Comparison of ENCODE assay signal across 8 cellular contexts in genomic region chr5:76175051-76175666, GRCh38.
DNase-seq lines count a peak whose midpoint lies in the region; ATAC-seq and TF ChIP-seq lines count a peak whose summit lies in the region.

No MANE protein-coding gene starts in this region.

- peak overlapping the region in 7 of 10 donors; percentile 30 to 70 (median 52) for H3K4me3 Mint-ChIP-seq in naive thymus-derived CD4-positive, alpha-beta T cell
- H3K4me3 Mint-ChIP-seq in type B pancreatic cell, result no peak overlapping the region

- H3K4me3 ChIP-seq in naive thymus-derived CD4-positive, alpha-beta T cell (ENCODE audit: low read length), result no peak overlapping the region

- CTCF ChIA-PET in naive thymus-derived CD4-positive, alpha-beta T cell (lab: Charles Lee), result interaction anchor here (0.6 to 2.4 kb wide), 6 partner anchors 8 to 1632 kb away, joined by 3 to 11 read pairs (median 4); no protein-coding TSS in a partner anchor

- no peak overlapping the region for H3K27ac Mint-ChIP-seq in naive thymus-derived CD4-positive, alpha-beta T cell
- no peak overlapping the region for H3K27ac Mint-ChIP-seq in type B pancreatic cell

- POLR2A ChIA-PET in naive thymus-derived CD4-positive, alpha-beta T cell (lab: Charles Lee), result no interaction called here

- H3K9me3 Mint-ChIP-seq in naive thymus-derived CD4-positive, alpha-beta T cell, result no peaks in the 10 kb centered on the region
- no peaks in the 10 kb centered on the region for H3K9me3 Mint-ChIP-seq in type B pancreatic cell

- no peaks in the 10 kb centered on the region for H3K27me3 ChIP-seq in naive thymus-derived CD4-positive, alpha-beta T cell (ENCODE audit: control insufficient read depth in 2 of 2, insufficient read depth in 2 of 2, low read length in 2 of 2)

- peaks cover 4 to 16% of the 10 kb centered on the region in 2 donors for H3K4me1 ChIP-seq in naive thymus-derived CD4-positive, alpha-beta T cell (ENCODE audit: control insufficient read depth in 2 of 2, insufficient read depth in 2 of 2, low read length in 2 of 2)

- H3K36me3 Mint-ChIP-seq in naive thymus-derived CD4-positive, alpha-beta T cell, result no peaks in the 10 kb centered on the region
- H3K36me3 Mint-ChIP-seq in type B pancreatic cell, result no peaks in the 10 kb centered on the region

- DNase-seq in NCI-H2081 (lab: John Stamatoyannopoulos, UW) (peak; percentile 38 to 39), NCI-H2081 treated with DMSO at 0.1 percent for 48 hours (lab: John Stamatoyannopoulos, UW) (no peak), NCI-H226 (peak; percentile 7), type B pancreatic cell (ENCODE audit: extremely low spot score, unreplicated experiment) (no peak)
- peak; percentile 37 to 53 for DNase-seq in activated CD4-positive, alpha-beta T cell treated with anti-CD3 and anti-CD28 coated beads for 4 hours
- DNase-seq in effector CD8-positive, alpha-beta T cell (lab: John Stamatoyannopoulos, UW), result peak; percentile 1
- DNase-seq in naive thymus-derived CD4-positive, alpha-beta T cell, result peak in 7 of 9 donors; percentile 12 to 34 (median 26)

- H3K27ac ChIP-seq in naive thymus-derived CD4-positive, alpha-beta T cell (ENCODE audit: low read depth, low read length), result no peak overlapping the region

- H3K36me3 ChIP-seq in naive thymus-derived CD4-positive, alpha-beta T cell (ENCODE audit: control insufficient read depth in 2 of 3, insufficient read depth in 3 of 3, low read length in 3 of 3), result no peaks in the 10 kb centered on the region

- ATAC-seq in HG02571 (IDR thresholded peaks at IDR 0.05; ENCODE audit: unreplicated experiment), result peak; percentile 53
- ATAC-seq in naive thymus-derived CD4-positive, alpha-beta T cell, result peak; percentile 75

- intact Hi-C loops in naive thymus-derived CD4-positive, alpha-beta T cell (cut with micrococcal nuclease), result loop anchor here (2.0 to 10.0 kb wide), 4 partner anchors 82 to 1120 kb away; partner anchors contain the start of gene GCNT4 (in 1 of the 2)

- H3K27me3 Mint-ChIP-seq in naive thymus-derived CD4-positive, alpha-beta T cell, result peaks cover 0 to 6% (median 0%) of the 10 kb centered on the region in 5 donors
- H3K27me3 Mint-ChIP-seq in type B pancreatic cell, result no peaks in the 10 kb centered on the region

- H3K4me1 Mint-ChIP-seq in naive thymus-derived CD4-positive, alpha-beta T cell, result peaks cover 15 to 20% (median 17%) of the 10 kb centered on the region in 7 donors
- peaks cover 12% of the 10 kb centered on the region for H3K4me1 Mint-ChIP-seq in type B pancreatic cell (ENCODE audit: unreplicated experiment)

- H3K9me3 ChIP-seq in naive thymus-derived CD4-positive, alpha-beta T cell (ENCODE audit: control insufficient read depth in 2 of 3, low read length in 3 of 3), result no peaks in the 10 kb centered on the region

- peak; percentile 90 for TF ChIP-seq CTCF in type B pancreatic cell (conservative IDR thresholded peaks at IDR 0.05)

Comparison
In these comparisons a context has a peak if more than half of its experiments do, and no peak if none do; other contexts are left out.
1. DNase-seq: peak in NCI-H2081 (2 of 2), NCI-H226 (single experiment), activated CD4-positive, alpha-beta T cell treated with anti-CD3 and anti-CD28 coated beads for 4 hours (2 of 2), effector CD8-positive, alpha-beta T cell (single experiment) and naive thymus-derived CD4-positive, alpha-beta T cell (7 of 9); none in NCI-H2081 treated with DMSO at 0.1 percent for 48 hours (single experiment) and type B pancreatic cell (single experiment).